ENCODE assay signal across 9 cellular contexts in the genomic region with DNA sequence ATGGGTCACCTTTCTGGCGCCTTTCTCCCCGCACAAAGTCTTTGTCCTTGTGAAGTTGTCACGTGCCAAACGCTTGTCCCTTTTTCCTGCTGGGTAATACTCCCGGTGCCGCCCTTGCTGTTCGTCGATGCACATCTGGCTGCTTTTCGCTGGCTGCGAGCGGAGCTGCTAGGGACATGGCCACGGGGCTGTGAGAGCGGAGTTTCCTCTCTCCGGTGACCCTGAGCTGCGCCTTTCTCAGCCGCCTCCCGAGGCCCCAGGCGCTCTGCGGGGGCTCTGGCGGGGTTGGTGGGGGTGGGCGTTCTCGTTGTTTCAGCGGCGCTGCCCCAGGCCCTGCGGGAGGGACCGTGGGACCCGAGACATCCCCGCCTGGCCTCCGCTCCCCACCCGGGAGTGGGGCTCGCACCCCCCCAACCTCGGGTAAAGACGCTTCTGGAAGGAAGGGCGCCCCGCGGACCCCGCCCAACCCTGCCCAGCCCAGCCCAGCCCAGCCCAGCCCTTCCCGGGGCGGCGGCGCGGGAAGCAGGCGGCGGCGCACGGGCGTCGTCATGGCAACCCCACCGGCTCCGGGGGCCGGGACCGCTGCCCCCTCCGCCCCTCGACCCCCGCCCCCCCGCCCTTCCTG. TPM values are rescaled to one million over a fixed set of nuclear protein-coding genes. Genes with fewer than 3 reads are reported as not detected.
DNase-seq lines count a peak whose midpoint lies in the region; ATAC-seq and TF ChIP-seq lines count a peak whose summit lies in the region.
"Had no signal": no experiment of that assay in that cellular context is flagged by ENCODE, and none has a peak within 500 bp of the region (broad histone marks: within the 10 kb centered on the region; RNA-seq: fewer than 3 reads in every experiment).

No MANE protein-coding gene starts in this region.

- TF ChIP-seq CTCF in neural progenitor cell (IDR thresholded peaks at IDR 0.05) = no peak

- ATAC-seq in left lobe of liver = no peak
- ATAC-seq in GM19023 (IDR thresholded peaks at IDR 0.05; ENCODE audit: unreplicated experiment) = no peak

- H3F3A ChIP-seq in neural progenitor cell (ENCODE audit: low read depth) = peaks cover 19% of the 10 kb centered on the region

- no peaks in the 10 kb centered on the region for H3K9me3 ChIP-seq in effector memory CD4-positive, alpha-beta T cell (ENCODE audit: control insufficient read depth, low read length)
- H3K9me3 ChIP-seq in neural progenitor cell (ENCODE audit: low read depth) = no peaks in the 10 kb centered on the region

- H3K9me3 Mint-ChIP-seq in neural progenitor cell = peaks cover 3% of the 10 kb centered on the region

- peak overlapping the region; percentile 29 for H3K4me3 ChIP-seq in effector memory CD4-positive, alpha-beta T cell (ENCODE audit: insufficient read depth, low read depth, low read length, poor library complexity, severe bottlenecking)
- H3K4me3 ChIP-seq in neural progenitor cell = peak overlapping the region; percentile 47

- peak overlapping the region; percentile 78 for H3K4me3 Mint-ChIP-seq in neural progenitor cell

- no peak overlapping the region for H3K27ac ChIP-seq in effector memory CD4-positive, alpha-beta T cell (ENCODE audit: insufficient read depth, low read length, poor library complexity, severe bottlenecking)
- H3K27ac ChIP-seq in neural progenitor cell = no peak overlapping the region

- H4K20me1 ChIP-seq in neural progenitor cell (ENCODE audit: low read depth) = peaks cover 6% of the 10 kb centered on the region

- no peaks in the 10 kb centered on the region for H3K79me2 ChIP-seq in neural progenitor cell (ENCODE audit: low read depth)

- peaks cover 25% of the 10 kb centered on the region for H3K4me1 Mint-ChIP-seq in neural progenitor cell

- H3K27ac Mint-ChIP-seq in neural progenitor cell = no peak overlapping the region

- H3K36me3 ChIP-seq in effector memory CD4-positive, alpha-beta T cell (ENCODE audit: control insufficient read depth, insufficient read depth, low read length) = peaks cover 14% of the 10 kb centered on the region
- no peaks in the 10 kb centered on the region for H3K36me3 ChIP-seq in neural progenitor cell

- DNase-seq in Daoy (ENCODE audit: low read depth) (peak; percentile 49), MV-4-11 (lab: John Stamatoyannopoulos, UW) (peak; percentile 13), neural progenitor cell (ENCODE audit: low spot score) (peak; percentile 71), left lobe of liver (ENCODE audit: low spot score) (no peak), NOMO-1 treated with DMSO at 0.1 percent for 48 hours (lab: John Stamatoyannopoulos, UW; ENCODE audit: unreplicated experiment) (no peak), NCI-H2029 treated with DMSO at 0.1 percent for 48 hours (lab: John Stamatoyannopoulos, UW) (no peak)
- DNase-seq in effector memory CD4-positive, alpha-beta T cell = no peak
- DNase-seq: anterior cingulate cortex had no signal

- no peak overlapping the region for H3K9ac ChIP-seq in neural progenitor cell

- H3K27me3 Mint-ChIP-seq in neural progenitor cell (ENCODE audit: insufficient read depth, low read depth) = peaks cover 13% of the 10 kb centered on the region

- peaks cover 11% of the 10 kb centered on the region for H3K4me1 ChIP-seq in effector memory CD4-positive, alpha-beta T cell (ENCODE audit: control insufficient read depth, insufficient read depth, low read length, poor library complexity, severe bottlenecking)
- H3K4me1 ChIP-seq in neural progenitor cell = peaks cover 8% of the 10 kb centered on the region

- peaks cover 2% of the 10 kb centered on the region for H3K36me3 Mint-ChIP-seq in neural progenitor cell

- H2AFZ ChIP-seq in neural progenitor cell (replicated peaks) = no peak overlapping the region

- peak overlapping the region; percentile 90 for H3K4me2 ChIP-seq in neural progenitor cell

- no peaks in the 10 kb centered on the region for H3K27me3 ChIP-seq in effector memory CD4-positive, alpha-beta T cell (replicated peaks; ENCODE audit: control insufficient read depth, insufficient read depth, low read length, poor library complexity, severe bottlenecking)
- H3K27me3 ChIP-seq in neural progenitor cell = peaks cover 63% of the 10 kb centered on the region

RNA-seq across cellular contexts. Expression of gene CHMP6, which starts 12.2 kb away (rescaled TPM):
- 17.7 and 30.9 TPM in 2 replicates for total RNA-seq in Daoy (2014; rRNA removed; shearing (Covaris generic))
- total RNA-seq in neural progenitor cell (ENCODE audit: low replicate concordance) (11.5 and 20.9 TPM in 2 replicates), left lobe of liver (16.5 TPM)

RNA-seq across cellular contexts. Expression of gene BAIAP2, which starts 31.1 kb away (rescaled TPM):
- 62.0 and 65.6 TPM in 2 replicates for total RNA-seq in Daoy (2014; rRNA removed; shearing (Covaris generic))
- 15.6 and 16.1 TPM in 2 replicates for total RNA-seq in neural progenitor cell (ENCODE audit: low replicate concordance)
- 101 TPM for total RNA-seq in left lobe of liver

Comparison
In these comparisons a context has a peak if more than half of its experiments do, and no peak if none do; other contexts are left out.
1. DNase-seq: peak in Daoy (single experiment), MV-4-11 (single experiment) and neural progenitor cell (single experiment); none in effector memory CD4-positive, alpha-beta T cell (0 of 3), left lobe of liver (single experiment), NOMO-1 treated with DMSO at 0.1 percent for 48 hours (single experiment) and NCI-H2029 treated with DMSO at 0.1 percent for 48 hours (single experiment).